27 cellular contexts compared by ENCODE assay signal in the genomic region with DNA sequence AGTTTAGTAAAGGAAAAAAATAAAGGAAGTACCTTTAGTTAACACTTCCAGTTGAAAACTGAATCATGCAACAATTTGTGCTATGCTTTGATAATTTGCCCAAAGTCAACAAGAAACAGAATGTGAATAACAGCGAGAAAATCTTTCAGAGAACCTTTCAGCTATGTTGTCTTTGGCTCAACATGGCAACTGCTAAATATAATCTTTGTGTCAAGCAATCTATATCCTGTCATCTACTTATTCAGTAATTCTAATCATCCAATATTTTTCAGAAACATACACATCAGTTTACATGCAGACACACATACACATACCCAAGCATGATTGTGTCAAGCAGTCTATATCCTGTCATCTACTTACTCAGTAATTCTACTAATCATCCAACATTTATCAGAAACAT.
DNase-seq lines count a peak whose midpoint lies in the region; ATAC-seq, FAIRE-seq and TF ChIP-seq lines count a peak whose summit lies in the region.
"Had no signal": no experiment of that assay in that cellular context is flagged by ENCODE, and none has a peak within 500 bp of the region (broad histone marks: within the 10 kb centered on the region; RNA-seq: fewer than 3 reads in every experiment).

No MANE protein-coding gene starts in this region.

- H3K4me2 ChIP-seq in astrocyte (ENCODE audit: low read length) (peak overlapping the region; percentile 33), neuronal stem cell (ENCODE audit: insufficient read depth, low read length, poor library complexity, severe bottlenecking) (no peak overlapping the region)

- FAIRE-seq in astrocyte (lab: Jason Lieb, UNC), result no peak
- FAIRE-seq: GM12891, GM18507, HepG2 had no signal

- no peak overlapping the region for H3K27ac Mint-ChIP-seq in astrocyte (ENCODE audit: unreplicated experiment)
- H3K27ac Mint-ChIP-seq: B cell; CD4-positive, CD25-positive, alpha-beta regulatory T cell had no signal

- no peak overlapping the region for H3K27ac ChIP-seq in astrocyte (ENCODE audit: low read depth, low read length)
- H3K27ac ChIP-seq in neuronal stem cell (replicated peaks; ENCODE audit: low read length), result no peak overlapping the region
- no peak overlapping the region for H3K27ac ChIP-seq in Peyer's patch
- H3K27ac ChIP-seq: 22Rv1, RWPE1 had no signal

- H3K9ac ChIP-seq in astrocyte (ENCODE audit: low read length) (no peak overlapping the region), neuronal stem cell (ENCODE audit: low read depth, low read length, poor library complexity) (no peak overlapping the region)

- no peaks in the 10 kb centered on the region for H4K20me1 ChIP-seq in astrocyte (ENCODE audit: insufficient read depth, low read length)

- no peak overlapping the region for H3K4me3 Mint-ChIP-seq in astrocyte (ENCODE audit: unreplicated experiment)
- H3K4me3 Mint-ChIP-seq: B cell; CD4-positive, CD25-positive, alpha-beta regulatory T cell had no signal

- no peaks in the 10 kb centered on the region for H3K79me1 ChIP-seq in neuronal stem cell (ENCODE audit: low read depth, low read length)

- H2BK5ac ChIP-seq in neuronal stem cell (ENCODE audit: low read length), result no peak overlapping the region

- H3K36me3 ChIP-seq in astrocyte (ENCODE audit: insufficient read depth, low read length), result no peaks in the 10 kb centered on the region
- no peaks in the 10 kb centered on the region for H3K36me3 ChIP-seq in neuronal stem cell (replicated peaks in 1 of 2; ENCODE audit: control insufficient read depth in 2 of 2, insufficient read depth in 2 of 2, low read length in 2 of 2)
- no peaks in the 10 kb centered on the region for H3K36me3 ChIP-seq in Peyer's patch

- no peak for TF ChIP-seq POLR2A in Peyer's patch (IDR thresholded peaks at IDR 0.05)

- no peak overlapping the region for H2BK12ac ChIP-seq in neuronal stem cell (ENCODE audit: low read length)

- H3K4ac ChIP-seq in neuronal stem cell (ENCODE audit: low read length), result no peak overlapping the region

- H2BK120ac ChIP-seq in neuronal stem cell (ENCODE audit: low read depth, low read length), result no peak overlapping the region

- H3K18ac ChIP-seq in neuronal stem cell (ENCODE audit: low read length), result no peak overlapping the region

- H3K79me2 ChIP-seq in astrocyte (ENCODE audit: insufficient read depth, low read length), result no peaks in the 10 kb centered on the region

- H3K23ac ChIP-seq in neuronal stem cell (ENCODE audit: low read depth, low read length, poor library complexity), result no peak overlapping the region

- H3K4me1 ChIP-seq in astrocyte (ENCODE audit: insufficient read depth, low read length) (no peaks in the 10 kb centered on the region), neuronal stem cell (ENCODE audit: control insufficient read depth in 2 of 2, insufficient read depth in 1 of 2, low read depth in 1 of 2, low read length in 2 of 2) (peaks cover 0 to under 1% of the 10 kb centered on the region in 2 donors), Peyer's patch (no peaks in the 10 kb centered on the region)

- no peak overlapping the region for H2BK15ac ChIP-seq in neuronal stem cell (ENCODE audit: low read length)

- H2AK5ac ChIP-seq in neuronal stem cell (ENCODE audit: low read depth, low read length), result no peak overlapping the region

- H3K36me3 Mint-ChIP-seq in astrocyte (ENCODE audit: low read depth, unreplicated experiment), result no peaks in the 10 kb centered on the region
- H3K36me3 Mint-ChIP-seq: CD4-positive, CD25-positive, alpha-beta regulatory T cell had no signal

- H3K9me3 ChIP-seq in astrocyte (ENCODE audit: insufficient read depth, low read depth, low read length) (no peaks in the 10 kb centered on the region), neuronal stem cell (replicated peaks in 1 of 2; ENCODE audit: control insufficient read depth in 2 of 2, insufficient read depth in 1 of 2, low read depth in 1 of 2, low read length in 2 of 2) (no peaks in the 10 kb centered on the region), Peyer's patch (no peaks in the 10 kb centered on the region)

- no peak for ATAC-seq in HG02870 (IDR thresholded peaks at IDR 0.05; ENCODE audit: unreplicated experiment)
- ATAC-seq: HCT116, HepG2, PC-3, SK-N-SH treated with all-trans-retinoic acid at 6 μM for 48 hours had no signal

- no peaks in the 10 kb centered on the region for H3K9me3 Mint-ChIP-seq in astrocyte (ENCODE audit: unreplicated experiment)

- no peak overlapping the region for H3K4me3 ChIP-seq in astrocyte (ENCODE audit: insufficient read depth, low read depth, low read length)
- H3K4me3 ChIP-seq in epithelial cell of proximal tubule (ENCODE audit: low read depth, low read length), result no peak overlapping the region
- no peak overlapping the region for H3K4me3 ChIP-seq in neuronal stem cell (ENCODE audit: low read length in 2 of 2)
- no peak overlapping the region for H3K4me3 ChIP-seq in Peyer's patch

- H3K4me1 Mint-ChIP-seq in astrocyte (ENCODE audit: low read depth, unreplicated experiment), result no peaks in the 10 kb centered on the region
- H3K4me1 Mint-ChIP-seq: B cell; CD4-positive, CD25-positive, alpha-beta regulatory T cell had no signal

- no peaks in the 10 kb centered on the region for H3K27me3 Mint-ChIP-seq in astrocyte (ENCODE audit: low read depth, unreplicated experiment)
- H3K27me3 Mint-ChIP-seq: B cell; CD4-positive, CD25-positive, alpha-beta regulatory T cell had no signal

- no peak overlapping the region for H4K8ac ChIP-seq in neuronal stem cell (ENCODE audit: low read depth, low read length)

- WGBS in neuronal stem cell (ENCODE audit: extremely low coverage in 2 of 2, insufficient read length in 2 of 2, insufficient replicate concordance in 1 of 2), 2 donors, result no CpG with 5 or more reads among the region's 1 CpG

- in situ Hi-C loops in Caki2 (cut with HindIII; ENCODE audit: low pct_unique_long_range_greater_than_20kb, low sequenced_read_pairs), result no loop called here

- H4K91ac ChIP-seq in neuronal stem cell (ENCODE audit: low read depth, low read length, poor library complexity), result no peak overlapping the region

- TF ChIP-seq CTCF in astrocyte (IDR thresholded peaks at IDR 0.05; ENCODE audit: insufficient read depth, low read depth, low read length) (no peak), epithelial cell of proximal tubule (conservative IDR thresholded peaks at IDR 0.05; ENCODE audit: low read depth, low read length) (no peak), Peyer's patch (IDR thresholded peaks at IDR 0.05) (no peak)

- DNase-seq in Caki2 (ENCODE audit: low read depth) (peak; percentile 32), astrocyte (ENCODE audit: low read depth) (peak; percentile 71), epithelial cell of proximal tubule (ENCODE audit: low read depth) (peak; percentile 12), neuronal stem cell (ENCODE audit: low spot score) (no peak), NCI-H82 (lab: John Stamatoyannopoulos, UW) (no peak), iPS-NIHi7 (ENCODE audit: extremely low spot score) (no peak), Peyer's patch (no peak)
- DNase-seq: CD4-positive, CD25-positive, alpha-beta regulatory T cell; COR-L47; DMS153; GOT3; KG1; MV-4-11; NCI-H1694 treated with DMSO at 0.1 percent for 48 hours; NCI-H226; NCI-H524; PC-3; SIG-M5 had no signal

- H2AFZ ChIP-seq in astrocyte (ENCODE audit: low read depth, low read length) (no peak overlapping the region), neuronal stem cell (ENCODE audit: low read length) (peak overlapping the region; percentile 12)

- H3K27me3 ChIP-seq in astrocyte (ENCODE audit: insufficient read depth, low read length), result no peaks in the 10 kb centered on the region
- no peaks in the 10 kb centered on the region for H3K27me3 ChIP-seq in neuronal stem cell (ENCODE audit: control insufficient read depth in 3 of 3, insufficient read depth in 3 of 3, low read depth in 1 of 3, low read length in 3 of 3)
- H3K27me3 ChIP-seq in Peyer's patch, result no peaks in the 10 kb centered on the region

- H3K14ac ChIP-seq in neuronal stem cell (ENCODE audit: low read length), result no peak overlapping the region

Comparison
In these comparisons a context has a peak if more than half of its experiments do, and no peak if none do; other contexts are left out.
1. DNase-seq: peak in Caki2 (single experiment), astrocyte (single experiment) and epithelial cell of proximal tubule (single experiment); none in neuronal stem cell (single experiment), NCI-H82 (single experiment), iPS-NIHi7 (single experiment) and Peyer's patch (0 of 3).